In genomic region chr7:90209776-90210175, GRCh38 we compare ENCODE assay signal across 29 cellular contexts. TPM values are rescaled to one million over a fixed set of nuclear protein-coding genes. Genes with fewer than 3 reads are reported as not detected.
DNase-seq lines count a peak whose midpoint lies in the region; ATAC-seq, FAIRE-seq and TF ChIP-seq lines count a peak whose summit lies in the region.
"Had no signal": no experiment of that assay in that cellular context is flagged by ENCODE, and none has a peak within 500 bp of the region (broad histone marks: within the 10 kb centered on the region; RNA-seq: fewer than 3 reads in every experiment).

No MANE protein-coding gene starts in this region.

- dilution Hi-C loops in IMR-90 (cut with HindIII; ENCODE audit: low sequenced_read_pairs, unreplicated experiment) = no loop called here
- dilution Hi-C loops in endothelial cell of umbilical vein (cut with MboI; ENCODE audit: extremely low pct_ligation_motif_present, low sequenced_read_pairs) = no loop called here

- H3K4me1 Mint-ChIP-seq in Calu3 (ENCODE audit: low read depth, unreplicated experiment) = no peaks in the 10 kb centered on the region
- H3K4me1 Mint-ChIP-seq: activated T-helper 17 cell treated with anti-CD3 and anti-CD28 coated beads, Interleukin-2, amount 50 U/mL, for 72 hours had no signal

- no peak overlapping the region for H4K91ac ChIP-seq in IMR-90 (ENCODE audit: insufficient read depth, low read depth, low read length)
- no peak overlapping the region for H4K91ac ChIP-seq in mesenchymal stem cell (ENCODE audit: low read length)

- POLR2A ChIA-PET in IMR-90 (lab: Charles Lee; ENCODE audit: unreplicated experiment) = no interaction called here
- POLR2A ChIA-PET in endothelial cell of umbilical vein (lab: Charles Lee) = no interaction called here
- POLR2A ChIA-PET in RWPE1 (lab: Yijun Ruan, JAX; ENCODE audit: low non-redundant PET) = no interaction called here

- H3K36me3 ChIP-seq in IMR-90 (ENCODE audit: control insufficient read depth, insufficient read depth, low read length) = no peaks in the 10 kb centered on the region
- H3K36me3 ChIP-seq in endothelial cell of umbilical vein (ENCODE audit: control insufficient read depth in 2 of 2, extremely low read depth in 1 of 2, insufficient read depth in 2 of 2, low read length in 2 of 2) = no peaks in the 10 kb centered on the region
- H3K36me3 ChIP-seq in mesenchymal stem cell (ENCODE audit: control insufficient read depth in 1 of 2, insufficient read depth in 2 of 2, low read depth in 1 of 2, low read length in 2 of 2) = no peaks in the 10 kb centered on the region
- H3K36me3 ChIP-seq: esophagus squamous epithelium, SJSA1, stomach, tibial artery had no signal

- no peak overlapping the region for H3K56ac ChIP-seq in IMR-90 (ENCODE audit: extremely low read depth, insufficient read depth, low read length)

- no peaks in the 10 kb centered on the region for H3K79me2 ChIP-seq in endothelial cell of umbilical vein (ENCODE audit: control insufficient read depth, insufficient read depth, low read length)

- H2AK9ac ChIP-seq in IMR-90 (replicated peaks; ENCODE audit: low read depth, low read length, poor library complexity) = no peak overlapping the region

- H2BK5ac ChIP-seq in IMR-90 (ENCODE audit: low read depth, low read length, poor library complexity, severe bottlenecking) (no peak overlapping the region), mesenchymal stem cell (ENCODE audit: low read depth, low read length, poor library complexity, severe bottlenecking) (no peak overlapping the region)

- H3K79me1 ChIP-seq in IMR-90 (ENCODE audit: low read depth in 1 of 2, low read length in 2 of 2) (no peaks in the 10 kb centered on the region), mesenchymal stem cell (replicated peaks; ENCODE audit: low read length, poor library complexity, severe bottlenecking) (no peaks in the 10 kb centered on the region)

- H3K4ac ChIP-seq in IMR-90 (ENCODE audit: low read depth, low read length) = no peak overlapping the region
- H3K4ac ChIP-seq in mesenchymal stem cell (ENCODE audit: low read depth in 1 of 2, low read length in 2 of 2) = no peak overlapping the region

- in situ Hi-C loops in IMR-90 (cut with MboI; ENCODE audit: low sequenced_read_pairs) = no loop called here

- BruUV-seq in IMR-90 (replicated peaks; lab: Mats Ljungman, UMichigan) = no TSS peak
- BruUV-seq in endothelial cell of umbilical vein (replicated peaks; lab: Mats Ljungman, UMichigan) = no TSS peak
- BruUV-seq in Calu3 (replicated peaks; lab: Mats Ljungman, UMichigan) = no TSS peak

- H3K4me3 ChIP-seq in IMR-90 (ENCODE audit: insufficient read depth, low read depth, low read length) (no peak overlapping the region), endothelial cell of umbilical vein (replicated peaks in 1 of 3; ENCODE audit: insufficient read depth in 1 of 3, low read depth in 1 of 3, low read length in 3 of 3) (no peak overlapping the region), mesenchymal stem cell (ENCODE audit: insufficient read depth in 1 of 2, low read depth in 1 of 2, low read length in 2 of 2) (no peak overlapping the region)
- H3K4me3 ChIP-seq: esophagus squamous epithelium, mucosa of descending colon, SJSA1, stomach, tibial artery had no signal

- no peak for ATAC-seq in IMR-90 (ENCODE audit: low read depth)
- ATAC-seq: activated naive CD4-positive, alpha-beta T cell treated with anti-CD3 and anti-CD28 coated beads, Interleukin-2, amount 50 U/mL, for 72 hours; activated T-helper 17 cell treated with anti-CD3 and anti-CD28 coated beads, Interleukin-2, amount 50 U/mL, for 72 hours; mucosa of descending colon; right cardiac atrium had no signal

- H2AK5ac ChIP-seq in IMR-90 (ENCODE audit: low read depth, low read length) = no peak overlapping the region
- H2AK5ac ChIP-seq in mesenchymal stem cell (ENCODE audit: low read length, severe bottlenecking) = no peak overlapping the region

- H3K4me3 Mint-ChIP-seq in Calu3 (ENCODE audit: low read depth, unreplicated experiment) = no peak overlapping the region
- H3K4me3 Mint-ChIP-seq: activated CD4-positive, alpha-beta memory T cell treated with anti-CD3 and anti-CD28 coated beads, Interleukin-2, amount 10 ng/mL, durations not matched to agents 7 days and 5 days; activated T-helper 17 cell treated with anti-CD3 and anti-CD28 coated beads, Interleukin-2, amount 50 U/mL, for 72 hours; T-helper 1 cell treated with Interleukin-12 subunit alpha and Interleukin-12 subunit beta and Interleukin-4 antibody, amounts not matched to agents 30 μg/mL and 1 μg/mL, for 36 hours had no signal

- H3K4me1 ChIP-seq in IMR-90 (ENCODE audit: control insufficient read depth, insufficient read depth, low read length) = no peaks in the 10 kb centered on the region
- peaks cover 12% of the 10 kb centered on the region for H3K4me1 ChIP-seq in endothelial cell of umbilical vein (ENCODE audit: control insufficient read depth, extremely low read depth, insufficient read depth, low read length)
- H3K4me1 ChIP-seq in mesenchymal stem cell (ENCODE audit: control insufficient read depth, insufficient read depth, low read depth, low read length) = peaks cover 8% of the 10 kb centered on the region

- no peak overlapping the region for H2BK15ac ChIP-seq in IMR-90 (ENCODE audit: low read depth, low read length)
- H2BK15ac ChIP-seq in mesenchymal stem cell (ENCODE audit: low read depth, poor library complexity, severe bottlenecking) = no peak overlapping the region

- FAIRE-seq in endothelial cell of umbilical vein (lab: Jason Lieb, UNC) = peak; percentile 59
- FAIRE-seq: keratinocyte, TTC549 had no signal

- no peak for TF ChIP-seq CTCF in AG09319 (IDR thresholded peaks at IDR 0.05; ENCODE audit: low read depth, low read length)
- no peak for TF ChIP-seq CTCF in IMR-90 (conservative IDR thresholded peaks at IDR 0.05; ENCODE audit: low read depth, low read length)
- TF ChIP-seq CTCF in endothelial cell of umbilical vein (IDR thresholded peaks at IDR 0.05; ENCODE audit: extremely low read depth in 1 of 2, insufficient read depth in 1 of 2, low read depth in 1 of 2, low read length in 2 of 2) = no peak
- TF ChIP-seq CTCF in RWPE1 (conservative IDR thresholded peaks at IDR 0.05; ENCODE audit: low read depth) = no peak
- no peak for TF ChIP-seq CTCF in Calu3 (IDR thresholded peaks at IDR 0.05; ENCODE audit: unreplicated experiment)

- H4K20me1 ChIP-seq in IMR-90 (ENCODE audit: insufficient read depth, low read length) (no peaks in the 10 kb centered on the region), endothelial cell of umbilical vein (replicated peaks; ENCODE audit: control insufficient read depth, extremely low read depth, insufficient read depth, low read length) (no peaks in the 10 kb centered on the region)

- H2BK120ac ChIP-seq in IMR-90 (ENCODE audit: low read depth, low read length) (no peak overlapping the region), mesenchymal stem cell (ENCODE audit: low read depth, low read length) (no peak overlapping the region)

- TF ChIP-seq POLR2A in IMR-90 (IDR thresholded peaks at IDR 0.05; ENCODE audit: low read depth, low read length) (no peak), endothelial cell of umbilical vein (IDR thresholded peaks at IDR 0.05; ENCODE audit: low read depth, low read length) (no peak)

- H3K18ac ChIP-seq in IMR-90 (ENCODE audit: low read depth, low read length) = no peak overlapping the region
- no peak overlapping the region for H3K18ac ChIP-seq in mesenchymal stem cell (ENCODE audit: low read depth in 1 of 2, low read length in 2 of 2)

- no peak overlapping the region for H3K27ac ChIP-seq in IMR-90 (ENCODE audit: insufficient read depth, low read length)
- H3K27ac ChIP-seq in endothelial cell of umbilical vein (ENCODE audit: insufficient read depth, low read depth, low read length) = no peak overlapping the region
- H3K27ac ChIP-seq in mesenchymal stem cell (ENCODE audit: low read length, poor library complexity, severe bottlenecking) = no peak overlapping the region
- H3K27ac ChIP-seq in RWPE1 = no peak overlapping the region
- H3K27ac ChIP-seq: SJSA1 had no signal

- no peak overlapping the region for H2BK12ac ChIP-seq in mesenchymal stem cell (ENCODE audit: low read length in 2 of 2)

- H2AFZ ChIP-seq in IMR-90 (replicated peaks; ENCODE audit: low read length, poor library complexity) (no peak overlapping the region), endothelial cell of umbilical vein (ENCODE audit: low read depth, low read length) (no peak overlapping the region), mesenchymal stem cell (ENCODE audit: low read depth, low read length) (no peak overlapping the region)

- H3K9ac ChIP-seq in IMR-90 (ENCODE audit: low read depth, low read length) = no peak overlapping the region
- H3K9ac ChIP-seq in endothelial cell of umbilical vein (replicated peaks; ENCODE audit: extremely low read depth, insufficient read depth, low read length) = no peak overlapping the region
- peak overlapping the region; percentile 98 for H3K9ac ChIP-seq in mesenchymal stem cell (ENCODE audit: low read length)

- H3K4me2 ChIP-seq in IMR-90 (ENCODE audit: low read depth, low read length) = no peak overlapping the region
- H3K4me2 ChIP-seq in endothelial cell of umbilical vein (ENCODE audit: insufficient read depth, low read length) = no peak overlapping the region
- no peak overlapping the region for H3K4me2 ChIP-seq in mesenchymal stem cell (ENCODE audit: low read length, poor library complexity, severe bottlenecking)

- H3K27ac Mint-ChIP-seq in Calu3 (ENCODE audit: unreplicated experiment) = no peak overlapping the region
- H3K27ac Mint-ChIP-seq: activated CD4-positive, alpha-beta memory T cell treated with anti-CD3 and anti-CD28 coated beads, Interleukin-2, amount 10 ng/mL, durations not matched to agents 7 days and 5 days; activated naive CD4-positive, alpha-beta T cell treated with anti-CD3 and anti-CD28 coated beads, Interleukin-2, amount 50 U/mL, for 72 hours; activated T-helper 17 cell treated with anti-CD3 and anti-CD28 coated beads, Interleukin-2, amount 50 U/mL, for 72 hours; T-helper 1 cell treated with Interleukin-12 subunit alpha and Interleukin-12 subunit beta and Interleukin-4 antibody, amounts not matched to agents 30 μg/mL and 1 μg/mL, for 36 hours had no signal

- H3K27me3 ChIP-seq in IMR-90 (ENCODE audit: control insufficient read depth, insufficient read depth, low read length) (no peaks in the 10 kb centered on the region), endothelial cell of umbilical vein (ENCODE audit: control insufficient read depth in 2 of 2, insufficient read depth in 2 of 2, low read length in 2 of 2) (no peaks in the 10 kb centered on the region), mesenchymal stem cell (ENCODE audit: control insufficient read depth in 1 of 2, insufficient read depth in 1 of 2, low read length in 2 of 2) (peaks cover 0 to 24% of the 10 kb centered on the region in 2 experiments)
- H3K27me3 ChIP-seq: SJSA1, tibial artery had no signal

- no peaks in the 10 kb centered on the region for H3K36me3 Mint-ChIP-seq in Calu3 (ENCODE audit: insufficient read depth, unreplicated experiment)

- H3K9me1 ChIP-seq in IMR-90 (ENCODE audit: insufficient read depth, low read length) (no peaks in the 10 kb centered on the region), endothelial cell of umbilical vein (replicated peaks; ENCODE audit: control insufficient read depth, extremely low read depth, insufficient read depth, low read length) (no peaks in the 10 kb centered on the region)

- H3K27me3 Mint-ChIP-seq in Calu3 (ENCODE audit: unreplicated experiment) = no peaks in the 10 kb centered on the region

- H4K5ac ChIP-seq in IMR-90 (ENCODE audit: low read depth, low read length) = no peak overlapping the region

- WGBS in IMR-90 (ENCODE audit: extremely low coverage in 2 of 2, insufficient read length in 1 of 2), 2 experiments = no CpG with 5 or more reads among the region's 1 CpG
- WGBS in mesenchymal stem cell = 56% methylated on average over 1 of the region's 1 CpG

- CTCF ChIA-PET in IMR-90 (lab: Yijun Ruan, JAX) (no interaction called here), endothelial cell of umbilical vein (lab: Charles Lee) (interaction anchor here (5.0 kb wide), 1 partner anchor 56 kb away, joined by 70 read pairs; the partner anchor contains the start of gene STEAP1), RWPE1 (lab: Yijun Ruan, JAX) (interaction anchor here (0.7 kb wide), 1 partner anchor 88 kb away, joined by 3 read pairs; no protein-coding TSS in a partner anchor), Calu3 (lab: Charles Lee) (no interaction called here)

- H2BK20ac ChIP-seq in IMR-90 (ENCODE audit: low read depth, low read length) = no peak overlapping the region

- H3K14ac ChIP-seq in IMR-90 (replicated peaks; ENCODE audit: low read depth, low read length) (no peak overlapping the region), mesenchymal stem cell (ENCODE audit: low read length in 2 of 2) (no peak overlapping the region)

- H3K23ac ChIP-seq in IMR-90 (ENCODE audit: low read depth, low read length) (no peak overlapping the region), mesenchymal stem cell (ENCODE audit: low read length in 2 of 2) (no peak overlapping the region)

- H3K9me3 Mint-ChIP-seq in Calu3 (ENCODE audit: low read depth, unreplicated experiment) = no peaks in the 10 kb centered on the region
- H3K9me3 Mint-ChIP-seq: activated CD4-positive, alpha-beta memory T cell treated with anti-CD3 and anti-CD28 coated beads, Interleukin-2, amount 10 ng/mL, durations not matched to agents 7 days and 5 days; activated T-helper 17 cell treated with anti-CD3 and anti-CD28 coated beads, Interleukin-2, amount 50 U/mL, for 72 hours had no signal

- no peak overlapping the region for H4K8ac ChIP-seq in IMR-90 (ENCODE audit: low read depth in 2 of 2, low read length in 2 of 2)
- no peak overlapping the region for H4K8ac ChIP-seq in mesenchymal stem cell (ENCODE audit: low read length)

- H3K9me3 ChIP-seq in IMR-90 (ENCODE audit: control insufficient read depth, insufficient read depth, low read length) (no peaks in the 10 kb centered on the region), endothelial cell of umbilical vein (replicated peaks; ENCODE audit: control insufficient read depth, insufficient read depth, low read length) (no peaks in the 10 kb centered on the region), mesenchymal stem cell (ENCODE audit: control insufficient read depth, low read length) (no peaks in the 10 kb centered on the region)
- H3K9me3 ChIP-seq: esophagus squamous epithelium, mucosa of descending colon, SJSA1, stomach, tibial artery had no signal

- peak; percentile 52 for DNase-seq in AG09319 (ENCODE audit: extremely low read depth, low read depth)
- peak; percentile 11 for DNase-seq in IMR-90
- DNase-seq in endothelial cell of umbilical vein (ENCODE audit: low read depth, low spot score) = no peak
- DNase-seq in mesenchymal stem cell = no peak
- DNase-seq in KG1 (lab: John Stamatoyannopoulos, UW) = no peak
- no peak for DNase-seq in RWPE1 (ENCODE audit: low spot score)
- DNase-seq in Calu3 = no peak
- DNase-seq in NCI-H226 = no peak
- DNase-seq: activated CD4-positive, alpha-beta memory T cell treated with anti-CD3 and anti-CD28 coated beads, Interleukin-2, amount 10 ng/mL, durations not matched to agents 7 days and 5 days; activated CD4-positive, CD25-positive, alpha-beta regulatory T cell treated with anti-CD3 and anti-CD28 coated beads, Interleukin-2, amount 50 U/mL, for 72 hours; activated CD8-positive, alpha-beta memory T cell treated with anti-CD3 and anti-CD28 coated beads, Interleukin-2, amount 50 U/mL, for 48 hours; aorta; cortex of kidney; esophagus squamous epithelium; MM.1S; mucosa of descending colon; NCI-H2029; right cardiac atrium; stimulated activated CD4-positive, alpha-beta T cell treated with anti-CD3 and anti-CD28 coated beads, Interleukin-2, amount 100 ng/mL, for 24 hours; stomach; tibial artery had no signal

- TF ChIP-seq RAD21 in IMR-90 (IDR thresholded peaks at IDR 0.05; ENCODE audit: low read length) = no peak

- intact Hi-C loops in IMR-90 (cut with micrococcal nuclease) (loop anchor here (2.0 kb wide), 1 partner anchor 55 kb away; the partner anchor contains the start of gene STEAP1), endothelial cell of umbilical vein (cut with micrococcal nuclease) (loop anchor here (2.0 kb wide), 2 partner anchors 53 to 89 kb away; no protein-coding TSS in a partner anchor), Calu3 (cut with micrococcal nuclease; ENCODE audit: unreplicated experiment) (loop anchor here (5.0 kb wide), 1 partner anchor 37 kb away; no protein-coding TSS in a partner anchor)

RNA-seq across cellular contexts. Expression of gene STEAP2, which starts 1.8 kb away (rescaled TPM):
- total RNA-seq in IMR-90 (2012; rRNA removed) = 3.9 and 4.2 TPM in 2 replicates
- 1.7 and 1.8 TPM in 2 replicates for polyA plus RNA-seq in IMR-90 (2012; rRNA removed)
- polyA plus RNA-seq in IMR-90 (2012; cell fraction: cytosol; rRNA removed) = 0.45 and 0.51 TPM in 2 replicates
- polyA plus RNA-seq in IMR-90 (2012; cell fraction: nucleus; rRNA removed; ENCODE audit: low replicate concordance) = 0.67 and 4.7 TPM in 2 replicates
- total RNA-seq in endothelial cell of umbilical vein = 4.2 and 4.6 TPM in 2 replicates
- polyA plus RNA-seq in endothelial cell of umbilical vein = 3.0 and 4.2 TPM in 2 replicates
- polyA plus RNA-seq in endothelial cell of umbilical vein (2011; cell fraction: cytosol; rRNA removed) = 2.1 and 2.7 TPM in 2 replicates
- 10.8 and 11.0 TPM in 2 replicates for polyA plus RNA-seq in endothelial cell of umbilical vein (2011; cell fraction: nucleus; rRNA removed)
- 1.3 and 2.6 TPM in 2 replicates for polyA plus RNA-seq in endothelial cell of umbilical vein (2012)
- polyA minus RNA-seq in endothelial cell of umbilical vein = 7.7 and 8.7 TPM in 2 replicates
- not detected for polyA minus RNA-seq in endothelial cell of umbilical vein (2011; cell fraction: cytosol; rRNA and poly(A)+ RNA removed)
- 10.9 and 12.7 TPM in 2 replicates for polyA minus RNA-seq in endothelial cell of umbilical vein (2011; cell fraction: nucleus; rRNA and poly(A)+ RNA removed)
- 0.04 TPM for polyA plus RNA-seq in mesenchymal stem cell (2013, experiment 1 of 2)
- under 0.01 TPM for polyA plus RNA-seq in mesenchymal stem cell (2013, experiment 2 of 2)
- total RNA-seq in Calu3 (2022) = 38.5 and 38.7 TPM in 2 replicates
- total RNA-seq: activated naive CD4-positive, alpha-beta T cell treated with anti-CD3 and anti-CD28 coated beads, Interleukin-2, amount 50 U/mL, for 72 hours had no signal

RNA-seq across cellular contexts. Expression of gene CFAP69, which starts 35.2 kb away (rescaled TPM):
- 0.72 and 1.7 TPM in 2 replicates for total RNA-seq in IMR-90 (2012; rRNA removed)
- 0.50 and 0.86 TPM in 2 replicates for polyA plus RNA-seq in IMR-90 (2012; rRNA removed)
- polyA plus RNA-seq in IMR-90 (2012; cell fraction: cytosol; rRNA removed) = 0.13 and 0.74 TPM in 2 replicates
- polyA plus RNA-seq in IMR-90 (2012; cell fraction: nucleus; rRNA removed; ENCODE audit: low replicate concordance) = 1.3 and 2.8 TPM in 2 replicates
- 2.9 and 4.4 TPM in 2 replicates for total RNA-seq in endothelial cell of umbilical vein
- 0.51 and 0.81 TPM in 2 replicates for polyA plus RNA-seq in endothelial cell of umbilical vein
- 0.35 and 0.51 TPM in 2 replicates for polyA plus RNA-seq in endothelial cell of umbilical vein (2011; cell fraction: cytosol; rRNA removed)
- 8.3 TPM in 2 replicates for polyA plus RNA-seq in endothelial cell of umbilical vein (2011; cell fraction: nucleus; rRNA removed)
- polyA plus RNA-seq in endothelial cell of umbilical vein (2012) = 1.1 and 2.1 TPM in 2 replicates
- polyA minus RNA-seq in endothelial cell of umbilical vein = 1.5 and 5.4 TPM in 2 replicates
- 0.82 TPM for polyA minus RNA-seq in endothelial cell of umbilical vein (2011; cell fraction: cytosol; rRNA and poly(A)+ RNA removed)
- 8.6 and 10.3 TPM in 2 replicates for polyA minus RNA-seq in endothelial cell of umbilical vein (2011; cell fraction: nucleus; rRNA and poly(A)+ RNA removed)
- polyA plus RNA-seq in mesenchymal stem cell (2013, experiment 1 of 2) = 0.73 TPM
- 0.85 TPM for polyA plus RNA-seq in mesenchymal stem cell (2013, experiment 2 of 2)
- total RNA-seq in Calu3 (2022) = 3.4 and 4.6 TPM in 2 replicates
- total RNA-seq: activated CD4-positive, alpha-beta memory T cell treated with anti-CD3 and anti-CD28 coated beads, Interleukin-2, amount 10 ng/mL, durations not matched to agents 7 days and 5 days had no signal

RNA-seq across cellular contexts. Expression of gene STEAP1, which starts 55.5 kb away (rescaled TPM):
- total RNA-seq in IMR-90 (2012; rRNA removed) (3.9 and 5.8 TPM in 2 replicates), endothelial cell of umbilical vein (39.1 and 42.7 TPM in 2 replicates), Calu3 (2022) (41.5 and 41.8 TPM in 2 replicates)
- polyA plus RNA-seq in IMR-90 (2012; rRNA removed) (5.2 and 5.5 TPM in 2 replicates), endothelial cell of umbilical vein (23.6 and 35.0 TPM in 2 replicates)
- 0.87 and 1.1 TPM in 2 replicates for polyA plus RNA-seq in IMR-90 (2012; cell fraction: cytosol; rRNA removed)
- polyA plus RNA-seq in IMR-90 (2012; cell fraction: nucleus; rRNA removed; ENCODE audit: low replicate concordance) = 0.49 and 2.9 TPM in 2 replicates
- 43.5 and 51.3 TPM in 2 replicates for polyA plus RNA-seq in endothelial cell of umbilical vein (2011; cell fraction: cytosol; rRNA removed)
- polyA plus RNA-seq in endothelial cell of umbilical vein (2011; cell fraction: nucleus; rRNA removed) = 31.3 and 39.7 TPM in 2 replicates
- 26.5 and 66.4 TPM in 2 replicates for polyA plus RNA-seq in endothelial cell of umbilical vein (2012)
- 14.3 and 18.1 TPM in 2 replicates for polyA minus RNA-seq in endothelial cell of umbilical vein
- not detected for polyA minus RNA-seq in endothelial cell of umbilical vein (2011; cell fraction: cytosol; rRNA and poly(A)+ RNA removed)
- polyA minus RNA-seq in endothelial cell of umbilical vein (2011; cell fraction: nucleus; rRNA and poly(A)+ RNA removed) = 12.5 and 22.5 TPM in 2 replicates
- polyA plus RNA-seq in mesenchymal stem cell (2013, experiment 1 of 2) = not detected
- polyA plus RNA-seq in mesenchymal stem cell (2013, experiment 2 of 2) = 0.12 TPM
- total RNA-seq: G401 had no signal
- polyA plus RNA-seq: neural cell had no signal

Comparison
In these comparisons a context has a peak if more than half of its experiments do, and no peak if none do; other contexts are left out.
1. DNase-seq: peak in AG09319 (single experiment) and IMR-90 (single experiment); none in endothelial cell of umbilical vein (single experiment), mesenchymal stem cell (single experiment), KG1 (single experiment), RWPE1 (single experiment), Calu3 (single experiment) and NCI-H226 (single experiment).
2. CTCF ChIA-PET loops: an anchor here in endothelial cell of umbilical vein (5.0 kb wide) and RWPE1 (0.7 kb wide); none called in IMR-90 and Calu3.